8 cellular contexts compared by ENCODE assay signal in the genomic region with DNA sequence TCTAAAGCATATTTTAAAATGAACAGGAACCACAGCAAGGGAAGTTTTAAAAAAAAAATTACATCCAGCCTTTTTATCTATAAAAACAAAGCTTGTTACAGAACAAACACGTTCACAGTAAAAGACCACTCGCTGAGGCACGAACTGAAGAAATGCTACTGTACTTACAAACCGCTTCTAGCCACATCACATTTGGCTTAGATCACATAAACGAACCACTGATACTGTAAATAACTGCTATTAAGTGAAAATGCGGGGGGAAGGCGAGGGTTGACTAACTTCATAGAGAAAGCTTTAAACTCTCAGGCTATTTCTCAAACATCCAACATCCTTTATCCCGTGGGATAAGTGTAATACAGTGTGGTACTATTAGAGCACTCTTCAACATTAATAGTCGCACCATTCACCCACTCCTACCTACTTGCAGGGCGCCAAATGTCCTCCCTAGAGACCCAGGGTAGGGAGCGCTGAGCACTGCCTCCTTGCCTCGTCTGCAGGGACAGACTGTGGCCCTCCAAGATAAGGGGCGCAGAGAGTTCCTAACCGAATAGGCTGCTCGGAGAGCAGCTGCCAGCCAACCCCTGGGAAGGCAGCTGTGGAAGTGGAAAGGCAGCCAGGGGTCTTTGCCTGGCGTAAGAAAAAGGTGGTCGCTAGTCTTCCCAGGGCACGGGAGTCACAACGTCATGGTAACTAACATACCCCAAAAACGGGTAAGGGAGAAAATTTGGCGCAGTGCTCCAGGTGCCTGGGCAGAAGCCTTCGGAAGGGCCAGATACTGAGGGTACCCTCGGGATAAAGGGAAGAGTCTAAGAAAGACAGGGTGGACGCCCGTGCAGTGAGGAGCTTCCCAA. TPM values are rescaled to one million over a fixed set of nuclear protein-coding genes. Genes with fewer than 3 reads are reported as not detected.
DNase-seq lines count a peak whose midpoint lies in the region; ATAC-seq and TF ChIP-seq lines count a peak whose summit lies in the region.

No MANE protein-coding gene starts in this region.

- CTCF ChIA-PET in activated CD4-positive, alpha-beta T cell treated with anti-CD3 and anti-CD28 coated beads for 36 hours (lab: Charles Lee): interaction anchor here (0.6 to 3.1 kb wide), 12 partner anchors 7 to 202 kb away, joined by 3 to 11 read pairs (median 4); no protein-coding TSS in a partner anchor

- H3K9ac ChIP-seq in endocrine pancreas (ENCODE audit: control insufficient read depth, insufficient read depth, low read length): peak overlapping the region; percentile 80

- peaks cover 4% of the 10 kb centered on the region for H3K9me3 Mint-ChIP-seq in activated CD4-positive, alpha-beta T cell treated with anti-CD3 and anti-CD28 coated beads for 36 hours (ENCODE audit: low read depth)

- no peaks in the 10 kb centered on the region for H3K4me1 ChIP-seq in endocrine pancreas (ENCODE audit: control insufficient read depth, insufficient read depth, low read length)
- no peaks in the 10 kb centered on the region for H3K4me1 ChIP-seq in mucosa of descending colon (ENCODE audit: low read depth)
- peaks cover 0 to 15% (median 1%) of the 10 kb centered on the region in 4 donors for H3K4me1 ChIP-seq in tibial artery

- H3K4me1 Mint-ChIP-seq in activated CD4-positive, alpha-beta T cell treated with anti-CD3 and anti-CD28 coated beads for 36 hours: peaks cover 41% of the 10 kb centered on the region

- peaks cover 14% of the 10 kb centered on the region; the same call in 1 of the 2 replicates for H3K36me3 ChIP-seq in KOPT-K1 (ENCODE audit: insufficient read depth, low read length)
- H3K36me3 ChIP-seq in endocrine pancreas (ENCODE audit: control insufficient read depth, insufficient read depth, low read length): no peaks in the 10 kb centered on the region
- H3K36me3 ChIP-seq in mucosa of descending colon (ENCODE audit: low read depth): no peaks in the 10 kb centered on the region
- peaks cover 0 to 9% (median 0%) of the 10 kb centered on the region in 3 donors for H3K36me3 ChIP-seq in tibial artery

- H3K36me3 Mint-ChIP-seq in activated CD4-positive, alpha-beta T cell treated with anti-CD3 and anti-CD28 coated beads for 36 hours (ENCODE audit: low read depth): peaks cover 12% of the 10 kb centered on the region

- no peak for TF ChIP-seq CTCF in mucosa of descending colon (IDR thresholded peaks at IDR 0.05)
- no peak for TF ChIP-seq CTCF in tibial artery (IDR thresholded peaks at IDR 0.05)

- POLR2A ChIA-PET in activated CD4-positive, alpha-beta T cell treated with anti-CD3 and anti-CD28 coated beads for 36 hours (lab: Charles Lee): interaction anchor here (0.7 kb wide), 2 partner anchors 111 to 171 kb away, joined by 3 to 9 read pairs; partner anchors contain the start of gene WIPF1

- H3K27me3 ChIP-seq in endocrine pancreas (ENCODE audit: control insufficient read depth, insufficient read depth, low read length): no peaks in the 10 kb centered on the region
- H3K27me3 ChIP-seq in tibial artery: no peaks in the 10 kb centered on the region

- no peaks in the 10 kb centered on the region for H3K9me3 ChIP-seq in KOPT-K1 (ENCODE audit: insufficient read depth, low read length, poor library complexity, severe bottlenecking)
- no peaks in the 10 kb centered on the region for H3K9me3 ChIP-seq in endocrine pancreas (ENCODE audit: control insufficient read depth, low read length)
- no peaks in the 10 kb centered on the region for H3K9me3 ChIP-seq in mucosa of descending colon
- no peaks in the 10 kb centered on the region for H3K9me3 ChIP-seq in tibial artery

- H3K27me3 Mint-ChIP-seq in activated CD4-positive, alpha-beta T cell treated with anti-CD3 and anti-CD28 coated beads for 36 hours: no peaks in the 10 kb centered on the region

- H3K27ac ChIP-seq in KOPT-K1 (ENCODE audit: low read depth, low read length, poor library complexity, severe bottlenecking) (peak overlapping the region; percentile 61), tibial artery (peak overlapping the region; percentile 78 to 83)

- peak; percentile 43 for DNase-seq in EH (ENCODE audit: low read depth)
- DNase-seq in activated CD4-positive, alpha-beta T cell treated with anti-CD3 and anti-CD28 coated beads for 36 hours: peak; percentile 56
- peak; percentile 25 to 56 (median 49) for DNase-seq in mucosa of descending colon
- no peak for DNase-seq in tibial artery
- no peak for DNase-seq in mucosa of gallbladder (ENCODE audit: low spot score)

- peak overlapping the region; percentile 92 for H3K27ac Mint-ChIP-seq in activated CD4-positive, alpha-beta T cell treated with anti-CD3 and anti-CD28 coated beads for 36 hours

- H3K4me3 ChIP-seq in endocrine pancreas (ENCODE audit: control insufficient read depth, insufficient read depth, low read length) (peak overlapping the region; percentile 57), mucosa of descending colon (peak overlapping the region; percentile 20), tibial artery (peak overlapping the region; percentile 93)

- ATAC-seq in GM21576 (IDR thresholded peaks at IDR 0.05; ENCODE audit: unreplicated experiment) (peak; percentile 35), mucosa of descending colon (peak; percentile 5)
- peak; percentile 17 for ATAC-seq in activated CD4-positive, alpha-beta T cell treated with anti-CD3 and anti-CD28 coated beads for 36 hours

- intact Hi-C loops in activated CD4-positive, alpha-beta T cell treated with anti-CD3 and anti-CD28 coated beads for 36 hours (cut with DNase I, micrococcal nuclease): loop anchor here (2.0 to 5.0 kb wide), 4 partner anchors 91 to 696 kb away; partner anchors contain the start of genes ATF2 (in 1 of the 2), ATP5MC3 (in 1 of the 2) and SCRN3 (in 1 of the 2)
- intact Hi-C loops in mucosa of descending colon (cut with DNase I, micrococcal nuclease) (no loop called here), tibial artery (cut with DNase I; ENCODE audit: low total_unique reads) (loop anchor here (5.0 kb wide), 1 partner anchor 196 kb away; no protein-coding TSS in a partner anchor)

- peak overlapping the region; percentile 98 for H3K4me3 Mint-ChIP-seq in activated CD4-positive, alpha-beta T cell treated with anti-CD3 and anti-CD28 coated beads for 36 hours

RNA-seq across cellular contexts. Expression of gene GPR155, which starts 0.8 kb away (rescaled TPM):
- total RNA-seq in activated CD4-positive, alpha-beta T cell treated with anti-CD3 and anti-CD28 coated beads for 36 hours: 10 to 100 TPM in 1 of 2 experiments, 1 to 10 TPM in 1; 8.6 to 11.3 TPM
- total RNA-seq in mucosa of descending colon: 10 to 100 TPM in 1 of 3 donors, 1 to 10 TPM in 2; 4.7 to 15.6 (median 6.8) TPM
- 11.7 TPM for total RNA-seq in mucosa of gallbladder

Comparison
In these comparisons a context has a peak if more than half of its experiments do, and no peak if none do; other contexts are left out.
1. DNase-seq: peak in EH (single experiment), activated CD4-positive, alpha-beta T cell treated with anti-CD3 and anti-CD28 coated beads for 36 hours (single experiment) and mucosa of descending colon (3 of 3); none in tibial artery (0 of 2) and mucosa of gallbladder (single experiment).
2. H3K4me3 ChIP-seq: peak in every context shown above with its lines; median percentile 93 in tibial artery; 57 in endocrine pancreas; 20 in mucosa of descending colon.
3. intact Hi-C loops: an anchor here in activated CD4-positive, alpha-beta T cell treated with anti-CD3 and anti-CD28 coated beads for 36 hours (2.0 to 5.0 kb wide) and tibial artery (5.0 kb wide); none called in mucosa of descending colon.
4. Peak in every context shown above with its lines, with median percentiles within 50 percentile points of each other: ATAC-seq.